ENCODE assay signal across 10 cellular contexts in the genomic region with DNA sequence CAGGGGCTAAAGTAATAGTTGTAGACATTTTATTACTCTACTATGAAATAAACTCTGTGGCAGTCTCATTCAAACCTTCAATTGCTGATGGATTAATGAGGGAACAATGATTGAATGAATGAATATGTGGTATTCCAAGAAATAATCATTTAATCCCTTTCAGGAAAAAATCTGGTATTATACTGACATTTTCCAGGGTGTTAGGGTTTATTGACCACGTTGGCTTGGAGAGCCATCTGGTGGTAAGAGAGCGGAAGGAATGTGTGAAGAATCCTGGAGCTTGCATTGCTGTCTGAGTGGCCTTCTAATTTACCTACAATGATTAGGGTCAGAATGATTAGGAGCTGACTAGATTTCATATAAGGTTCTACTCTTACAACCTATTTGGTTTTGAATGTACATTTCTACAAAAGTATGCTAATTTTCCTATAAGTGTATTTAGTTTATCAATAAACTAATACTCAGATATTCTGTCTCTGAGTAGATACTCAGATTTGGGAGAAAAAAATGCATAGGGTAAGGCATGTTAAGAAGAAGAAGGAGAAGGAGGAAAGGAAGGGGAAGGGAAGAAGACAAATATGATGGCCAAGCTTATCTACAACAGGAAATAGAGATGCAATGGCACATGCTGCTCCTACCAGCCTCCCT.
DNase-seq lines count a peak whose midpoint lies in the region; ATAC-seq, FAIRE-seq and TF ChIP-seq lines count a peak whose summit lies in the region.
"Had no signal": no experiment of that assay in that cellular context is flagged by ENCODE, and none has a peak within 500 bp of the region (broad histone marks: within the 10 kb centered on the region; RNA-seq: fewer than 3 reads in every experiment).

No MANE protein-coding gene starts in this region.

- CTCF ChIA-PET in PC-3 (lab: Charles Lee), result interaction anchor here (0.6 to 1.0 kb wide), 2 partner anchors 17 to 432 kb away, joined by 3 to 5 read pairs; no protein-coding TSS in a partner anchor

- no TSS peak for BruUV-seq in PC-3 (replicated peaks; lab: Mats Ljungman, UMichigan)

- H3K4me2 ChIP-seq in PC-3 (ENCODE audit: low read length), result no peak overlapping the region

- H3K4me3 ChIP-seq in cardiac muscle cell, result no peak overlapping the region
- H3K4me3 ChIP-seq in right cardiac atrium (ENCODE audit: low read length), result no peak overlapping the region
- no peak overlapping the region for H3K4me3 ChIP-seq in PC-3 (ENCODE audit: low read length)
- no peak overlapping the region for H3K4me3 ChIP-seq in fibroblast of villous mesenchyme (ENCODE audit: low read depth, low read length)
- H3K4me3 ChIP-seq: lung had no signal

- H3K79me2 ChIP-seq in PC-3 (ENCODE audit: low read length), result no peaks in the 10 kb centered on the region

- intact Hi-C loops in right cardiac atrium (cut with DNase I) (loop anchor here in 2 of 4 donors (10.0 kb wide), 2 partner anchors 853 to 863 kb away; no protein-coding TSS in a partner anchor), PC-3 (cut with micrococcal nuclease) (no loop called here)
- intact Hi-C loops in activated T-helper 2 cell treated with anti-CD3 and anti-CD28 coated beads, Interferon-gamma antibody, Interleukin-2, Interleukin-4, amounts not matched to agents 10 μg/mL and 5 μg/mL and 100 μg/mL, durations not matched to agents 14 hours and 24 hours and 36 hours (cut with micrococcal nuclease), result no loop called here

- H3K36me3 ChIP-seq in cardiac muscle cell (no peaks in the 10 kb centered on the region), PC-3 (ENCODE audit: low read depth, low read length) (no peaks in the 10 kb centered on the region)

- no peak overlapping the region for H3K4me3 Mint-ChIP-seq in activated T-helper 2 cell treated with anti-CD3 and anti-CD28 coated beads, Interferon-gamma antibody, Interleukin-2, Interleukin-4, amounts not matched to agents 10 μg/mL and 5 μg/mL and 100 μg/mL, durations not matched to agents 14 hours and 24 hours and 36 hours (ENCODE audit: low read depth)
- H3K4me3 Mint-ChIP-seq: activated B cell treated with CpG ODN at 0.5 μM for 24 hours had no signal

- H3K9me3 Mint-ChIP-seq in activated T-helper 2 cell treated with anti-CD3 and anti-CD28 coated beads, Interferon-gamma antibody, Interleukin-2, Interleukin-4, amounts not matched to agents 10 μg/mL and 5 μg/mL and 100 μg/mL, durations not matched to agents 14 hours and 24 hours and 36 hours, result no peaks in the 10 kb centered on the region
- H3K9me3 Mint-ChIP-seq: activated B cell treated with CpG ODN at 0.5 μM for 24 hours had no signal

- H3K27ac Mint-ChIP-seq in activated T-helper 2 cell treated with anti-CD3 and anti-CD28 coated beads, Interferon-gamma antibody, Interleukin-2, Interleukin-4, amounts not matched to agents 10 μg/mL and 5 μg/mL and 100 μg/mL, durations not matched to agents 14 hours and 24 hours and 36 hours, result no peak overlapping the region
- H3K27ac Mint-ChIP-seq: activated B cell treated with CpG ODN at 0.5 μM for 24 hours had no signal

- H3K36me3 Mint-ChIP-seq in activated T-helper 2 cell treated with anti-CD3 and anti-CD28 coated beads, Interferon-gamma antibody, Interleukin-2, Interleukin-4, amounts not matched to agents 10 μg/mL and 5 μg/mL and 100 μg/mL, durations not matched to agents 14 hours and 24 hours and 36 hours (ENCODE audit: low read depth), result no peaks in the 10 kb centered on the region

- no peak for FAIRE-seq in urothelium cell line (lab: Jason Lieb, UNC)

- H3K27ac ChIP-seq in cardiac muscle cell, result no peak overlapping the region
- H3K27ac ChIP-seq in right cardiac atrium (ENCODE audit: low read length), result no peak overlapping the region
- H3K27ac ChIP-seq in PC-3 (ENCODE audit: low read length), result no peak overlapping the region

- no peaks in the 10 kb centered on the region for H3F3A ChIP-seq in PC-3 (ENCODE audit: low read length, unreplicated experiment)

- H3K27me3 Mint-ChIP-seq in activated T-helper 2 cell treated with anti-CD3 and anti-CD28 coated beads, Interferon-gamma antibody, Interleukin-2, Interleukin-4, amounts not matched to agents 10 μg/mL and 5 μg/mL and 100 μg/mL, durations not matched to agents 14 hours and 24 hours and 36 hours (ENCODE audit: low read depth), result no peaks in the 10 kb centered on the region
- H3K27me3 Mint-ChIP-seq: activated B cell treated with CpG ODN at 0.5 μM for 24 hours had no signal

- no peak overlapping the region for H3K9ac ChIP-seq in PC-3 (ENCODE audit: low read length)

- POLR2A ChIA-PET in PC-3 (lab: Charles Lee; ENCODE audit: unreplicated experiment), result no interaction called here

- H4K20me1 ChIP-seq in PC-3 (ENCODE audit: low read length), result no peaks in the 10 kb centered on the region

- H2AFZ ChIP-seq in PC-3 (ENCODE audit: low read length), result no peak overlapping the region

- H3K9me3 ChIP-seq in cardiac muscle cell (ENCODE audit: low read depth), result no peaks in the 10 kb centered on the region
- no peaks in the 10 kb centered on the region for H3K9me3 ChIP-seq in right cardiac atrium (ENCODE audit: control insufficient read depth, low read length)
- H3K9me3 ChIP-seq in PC-3 (ENCODE audit: low read length), result no peaks in the 10 kb centered on the region

- DNase-seq in cardiac muscle cell (ENCODE audit: low read depth in 1 of 2, low spot score in 1 of 2), result peak; percentile 50 to 63
- no peak for DNase-seq in right cardiac atrium
- DNase-seq in PC-3, result peak; percentile 66
- peak; percentile 24 for DNase-seq in fibroblast of villous mesenchyme (ENCODE audit: low read depth)
- peak; percentile 32 for DNase-seq in urothelium cell line (ENCODE audit: low spot score)
- DNase-seq in activated T-helper 2 cell treated with anti-CD3 and anti-CD28 coated beads, Interferon-gamma antibody, Interleukin-2, Interleukin-4, amounts not matched to agents 10 μg/mL and 5 μg/mL and 100 μg/mL, durations not matched to agents 14 hours and 24 hours and 36 hours (ENCODE audit: low spot score), result no peak
- DNase-seq in HPDE6-E6E7 (ENCODE audit: extremely low spot score), result no peak
- DNase-seq: activated B cell treated with CpG ODN at 0.5 μM for 24 hours had no signal

- H3K27me3 ChIP-seq in cardiac muscle cell (peaks cover 5% of the 10 kb centered on the region), right cardiac atrium (ENCODE audit: control insufficient read depth, insufficient read depth) (no peaks in the 10 kb centered on the region), PC-3 (ENCODE audit: low read length) (no peaks in the 10 kb centered on the region)

- H3K4me1 ChIP-seq in cardiac muscle cell (ENCODE audit: low read depth) (no peaks in the 10 kb centered on the region), right cardiac atrium (ENCODE audit: control insufficient read depth, insufficient read depth, low read length) (no peaks in the 10 kb centered on the region), PC-3 (ENCODE audit: insufficient read depth, low read length) (no peaks in the 10 kb centered on the region; the same call in 1 of the 2 replicates)

- no peaks in the 10 kb centered on the region for H3K4me1 Mint-ChIP-seq in activated T-helper 2 cell treated with anti-CD3 and anti-CD28 coated beads, Interferon-gamma antibody, Interleukin-2, Interleukin-4, amounts not matched to agents 10 μg/mL and 5 μg/mL and 100 μg/mL, durations not matched to agents 14 hours and 24 hours and 36 hours (ENCODE audit: low read depth)
- H3K4me1 Mint-ChIP-seq: activated B cell treated with CpG ODN at 0.5 μM for 24 hours had no signal

- 23% methylated on average over 2 of the region's 2 CpGs for WGBS in right cardiac atrium

- no peaks in the 10 kb centered on the region for H3K9me2 ChIP-seq in PC-3 (replicated peaks; ENCODE audit: low read length)

- ATAC-seq in right cardiac atrium (no peak), PC-3 (peak; percentile 75), GM19467 (IDR thresholded peaks at IDR 0.05; ENCODE audit: unreplicated experiment) (no peak)

- TF ChIP-seq CTCF in cardiac muscle cell (IDR thresholded peaks at IDR 0.05; ENCODE audit: low read depth, low read length) (peak; percentile 81), PC-3 (conservative IDR thresholded peaks at IDR 0.05; ENCODE audit: low read depth, low read length) (peak; percentile 83), fibroblast of villous mesenchyme (IDR thresholded peaks at IDR 0.05; ENCODE audit: insufficient read depth, low read depth, low read length) (peak; percentile 52)

Comparison
In these comparisons a context has a peak if more than half of its experiments do, and no peak if none do; other contexts are left out.
1. DNase-seq: peak in cardiac muscle cell (2 of 2), PC-3 (single experiment), fibroblast of villous mesenchyme (single experiment) and urothelium cell line (single experiment); none in right cardiac atrium (0 of 3), activated T-helper 2 cell treated with anti-CD3 and anti-CD28 coated beads, Interferon-gamma antibody, Interleukin-2, Interleukin-4, amounts not matched to agents 10 μg/mL and 5 μg/mL and 100 μg/mL, durations not matched to agents 14 hours and 24 hours and 36 hours (single experiment) and HPDE6-E6E7 (single experiment).
2. Peak in every context shown above with its lines, with median percentiles within 50 percentile points of each other: CTCF ChIP-seq.